Comparison of ENCODE assay signal across 6 cellular contexts in the genomic region with DNA sequence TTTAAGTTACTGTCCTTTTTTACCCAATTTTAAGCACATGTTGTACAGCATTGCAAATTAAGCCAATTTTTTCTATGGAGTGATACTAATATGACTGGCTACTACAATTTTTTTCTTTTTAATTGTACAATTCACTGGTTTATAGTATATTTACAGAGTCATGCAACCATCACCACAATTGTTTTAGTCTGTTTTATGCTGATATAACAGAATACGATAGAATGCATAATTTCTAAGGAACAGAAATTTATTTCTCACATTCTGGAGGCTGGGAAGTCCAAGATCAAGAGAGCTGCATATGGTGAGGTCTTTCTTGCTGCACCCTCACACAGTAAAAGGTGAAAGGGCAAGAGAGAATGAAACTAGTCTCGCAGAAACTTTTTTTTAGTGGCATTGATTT.
"Had no signal": no experiment of that assay in that cellular context is flagged by ENCODE, and none has a peak within 500 bp of the region (broad histone marks: within the 10 kb centered on the region; RNA-seq: fewer than 3 reads in every experiment).

No MANE protein-coding gene starts in this region.

- DNase-seq: GDM1, GF-D8 had no signal

- FAIRE-seq: GM12878, GM12891, GM12892, GM19239 had no signal

- ATAC-seq: GM12878 had no signal

- H3K4me3 ChIP-seq: GM12878 had no signal
